ENCODE assay signal across 25 cellular contexts in the genomic region with DNA sequence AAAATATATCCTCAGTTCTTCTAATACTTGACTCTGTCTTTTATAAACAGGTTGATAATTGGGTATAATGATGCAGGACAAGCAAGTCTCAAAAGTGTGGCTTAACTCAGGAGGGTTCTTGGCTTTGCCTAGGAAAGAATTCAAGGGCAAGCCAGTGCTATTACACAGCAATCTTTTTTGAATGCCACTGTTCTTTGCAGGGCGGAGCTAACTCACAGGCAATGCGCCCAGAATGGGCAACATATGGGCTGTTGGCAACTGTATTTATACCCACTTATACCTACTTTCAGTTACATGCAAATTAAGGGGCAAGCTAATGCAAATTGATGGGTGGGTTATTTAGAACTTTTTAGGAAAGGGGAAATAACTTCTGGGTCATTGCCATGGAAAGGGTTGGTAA.
"Had no signal": no experiment of that assay in that cellular context is flagged by ENCODE, and none has a peak within 500 bp of the region (broad histone marks: within the 10 kb centered on the region; RNA-seq: fewer than 3 reads in every experiment).

No MANE protein-coding gene starts in this region.

- H3K9me3 Mint-ChIP-seq: activated CD8-positive, alpha-beta T cell treated with anti-CD3 and anti-CD28 coated beads for 36 hours; activated naive CD8-positive, alpha-beta T cell treated with anti-CD3 and anti-CD28 coated beads, Interleukin-2, amount 10 ng/mL, durations not matched to agents 7 days and 5 days; T-helper 1 cell treated with Interleukin-12 subunit alpha and Interleukin-12 subunit beta and Interleukin-4 antibody, amounts not matched to agents 30 μg/mL and 1 μg/mL, for 36 hours had no signal

- ATAC-seq: activated CD4-positive, CD25-positive, alpha-beta regulatory T cell treated with anti-CD3 and anti-CD28 coated beads, Interleukin-2, amount 50 U/mL, for 24 hours; activated CD8-positive, alpha-beta T cell treated with anti-CD3 and anti-CD28 coated beads for 36 hours; SK-N-SH treated with all-trans-retinoic acid at 6 μM for 48 hours had no signal

- H3K4me3 Mint-ChIP-seq: activated CD8-positive, alpha-beta T cell treated with anti-CD3 and anti-CD28 coated beads for 36 hours; activated naive CD8-positive, alpha-beta T cell treated with anti-CD3 and anti-CD28 coated beads, Interleukin-2, amount 10 ng/mL, durations not matched to agents 7 days and 5 days; T-helper 1 cell treated with Interleukin-12 subunit alpha and Interleukin-12 subunit beta and Interleukin-4 antibody, amounts not matched to agents 30 μg/mL and 1 μg/mL, for 36 hours had no signal

- H3K36me3 Mint-ChIP-seq: activated naive CD8-positive, alpha-beta T cell treated with anti-CD3 and anti-CD28 coated beads, Interleukin-2, amount 10 ng/mL, durations not matched to agents 7 days and 5 days had no signal

- H3K4me1 Mint-ChIP-seq: activated naive CD8-positive, alpha-beta T cell treated with anti-CD3 and anti-CD28 coated beads, Interleukin-2, amount 10 ng/mL, durations not matched to agents 7 days and 5 days had no signal

- DNase-seq: activated CD4-positive, alpha-beta T cell treated with anti-CD3 and anti-CD28 coated beads for 4 hours; activated CD8-positive, alpha-beta memory T cell treated with anti-CD3 and anti-CD28 coated beads, Interleukin-2, amount 50 U/mL, for 48 hours; activated CD8-positive, alpha-beta T cell treated with anti-CD3 and anti-CD28 coated beads for 36 hours; activated naive CD4-positive, alpha-beta T cell treated with anti-CD3 and anti-CD28 coated beads, Interleukin-2, amount 50 U/mL, for 16 hours; activated naive CD8-positive, alpha-beta T cell treated with anti-CD3 and anti-CD28 coated beads, Interleukin-2, amount 10 ng/mL, durations not matched to agents 7 days and 5 days; activated T-cell treated with anti-CD3 and anti-CD28 coated beads, Interleukin-2, amount 50 U/mL, for 1 hour; adrenal gland; anterior cingulate cortex; caudate nucleus; colonic mucosa; Kasumi-1; KBM-7; NCI-H1092; NCI-H1417; NCI-H187; NCI-H2081; NCI-H345; NCI-H82; Peyer's patch; Right ventricle myocardium superior; SJCRH30; SW 1271 had no signal

- H3K27ac Mint-ChIP-seq: activated CD8-positive, alpha-beta T cell treated with anti-CD3 and anti-CD28 coated beads for 36 hours; activated naive CD8-positive, alpha-beta T cell treated with anti-CD3 and anti-CD28 coated beads, Interleukin-2, amount 10 ng/mL, durations not matched to agents 7 days and 5 days; T-helper 1 cell treated with Interleukin-12 subunit alpha and Interleukin-12 subunit beta and Interleukin-4 antibody, amounts not matched to agents 30 μg/mL and 1 μg/mL, for 36 hours had no signal

- H3K27me3 Mint-ChIP-seq: activated CD8-positive, alpha-beta T cell treated with anti-CD3 and anti-CD28 coated beads for 36 hours; activated naive CD8-positive, alpha-beta T cell treated with anti-CD3 and anti-CD28 coated beads, Interleukin-2, amount 10 ng/mL, durations not matched to agents 7 days and 5 days had no signal
